In the genomic region with DNA sequence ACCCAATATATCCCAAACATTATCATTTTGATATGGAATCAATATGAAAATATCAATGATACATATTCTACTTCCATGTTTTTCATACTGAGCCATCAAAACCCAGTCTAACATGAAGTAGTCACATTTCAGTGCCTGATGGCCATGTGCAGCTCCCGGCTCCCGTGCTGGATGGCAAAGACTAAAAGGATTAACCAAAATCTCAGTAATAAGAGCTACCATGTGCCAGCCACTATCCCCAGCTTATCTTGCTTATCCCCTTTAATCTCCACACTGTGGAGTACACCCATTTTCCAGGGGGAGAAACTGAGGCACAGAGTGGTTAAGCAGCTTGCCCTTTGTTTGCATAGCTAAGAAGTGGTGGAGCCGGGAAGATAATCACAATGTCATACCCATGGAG, we compare ENCODE assay signal across 28 cellular contexts. TPM values are rescaled to one million over a fixed set of nuclear protein-coding genes. Genes with fewer than 3 reads are reported as not detected.
"Had no signal": no experiment of that assay in that cellular context is flagged by ENCODE, and none has a peak within 500 bp of the region (broad histone marks: within the 10 kb centered on the region; RNA-seq: fewer than 3 reads in every experiment).

No MANE protein-coding gene starts in this region.

- ATAC-seq: activated CD4-positive, alpha-beta T cell treated with anti-CD3 and anti-CD28 coated beads for 36 hours; activated CD4-positive, CD25-positive, alpha-beta regulatory T cell treated with anti-CD3 and anti-CD28 coated beads, Interleukin-2, amount 50 U/mL, for 24 hours; activated CD8-positive, alpha-beta T cell treated with anti-CD3 and anti-CD28 coated beads, Interleukin-2, amount 10 ng/mL, durations not matched to agents 7 days and 5 days; WTC11 had no signal

- DNase-seq: activated CD4-positive, alpha-beta T cell treated with anti-CD3 and anti-CD28 coated beads for 36 hours; activated CD4-positive, alpha-beta T cell treated with anti-CD3 and anti-CD28 coated beads, Interleukin-2, amount 10 ng/mL, durations not matched to agents 7 days and 5 days; activated CD4-positive, alpha-beta T cell treated with anti-CD3 and anti-CD28 coated beads, Interleukin-2, amount 50 U/mL, for 48 hours; activated CD8-positive, alpha-beta T cell treated with anti-CD3 and anti-CD28 coated beads, Interleukin-2, amount 10 ng/mL, durations not matched to agents 7 days and 5 days; activated gamma-delta T cell; activated naive CD4-positive, alpha-beta T cell treated with Interleukin-2 at 50 U/mL for 16 hours; activated naive CD8-positive, alpha-beta T cell treated with anti-CD3 and anti-CD28 coated beads, Interleukin-2, amount 10 ng/mL, durations not matched to agents 7 days and 5 days; activated T-cell treated with anti-CD3 and anti-CD28 coated beads, Interleukin-2, amount 50 U/mL, for 24 hours; amygdala; MM.1S; MV-4-11; NCI-H1092; NCI-H1436 treated with DMSO at 0.1 percent for 48 hours; NCI-H1694 treated with DMSO at 0.1 percent for 48 hours; NCI-H2029; NCI-H2107; NCI-H2171; NCI-H510A; NCI-H69; NK-92 treated with Interleukin-12 subunit alpha and Interleukin-12 subunit beta, amount 100 ng/mL, for 24 hours; PC-9; SHP77; SJCRH30 had no signal

RNA-seq across cellular contexts. Expression of a gene that starts 9.2 kb away (rescaled TPM):
- total RNA-seq: activated CD4-positive, alpha-beta T cell treated with anti-CD3 and anti-CD28 coated beads for 36 hours; activated CD4-positive, alpha-beta T cell treated with anti-CD3 and anti-CD28 coated beads, Interleukin-2, amount 10 ng/mL, durations not matched to agents 7 days and 5 days; activated CD8-positive, alpha-beta T cell treated with anti-CD3 and anti-CD28 coated beads, Interleukin-2, amount 10 ng/mL, durations not matched to agents 7 days and 5 days; activated naive CD8-positive, alpha-beta T cell treated with anti-CD3 and anti-CD28 coated beads, Interleukin-2, amount 10 ng/mL, durations not matched to agents 7 days and 5 days; activated T-helper 2 cell treated with anti-CD3 and anti-CD28 coated beads, Interferon-gamma antibody, Interleukin-2, Interleukin-4, amounts not matched to agents 10 μg/mL and 5 μg/mL and 100 μg/mL, durations not matched to agents 14 hours and 24 hours and 36 hours; cardiac muscle cell; LHCN-M2; PC-9; SJCRH30; WTC11 had no signal

RNA-seq across cellular contexts. Expression of a gene that starts 23.2 kb away (rescaled TPM):
- total RNA-seq: activated CD4-positive, alpha-beta T cell treated with anti-CD3 and anti-CD28 coated beads, Interleukin-2, amount 10 ng/mL, durations not matched to agents 7 days and 5 days; activated CD8-positive, alpha-beta T cell treated with anti-CD3 and anti-CD28 coated beads, Interleukin-2, amount 10 ng/mL, durations not matched to agents 7 days and 5 days had no signal
